12 cellular contexts compared by ENCODE assay signal in the genomic region with DNA sequence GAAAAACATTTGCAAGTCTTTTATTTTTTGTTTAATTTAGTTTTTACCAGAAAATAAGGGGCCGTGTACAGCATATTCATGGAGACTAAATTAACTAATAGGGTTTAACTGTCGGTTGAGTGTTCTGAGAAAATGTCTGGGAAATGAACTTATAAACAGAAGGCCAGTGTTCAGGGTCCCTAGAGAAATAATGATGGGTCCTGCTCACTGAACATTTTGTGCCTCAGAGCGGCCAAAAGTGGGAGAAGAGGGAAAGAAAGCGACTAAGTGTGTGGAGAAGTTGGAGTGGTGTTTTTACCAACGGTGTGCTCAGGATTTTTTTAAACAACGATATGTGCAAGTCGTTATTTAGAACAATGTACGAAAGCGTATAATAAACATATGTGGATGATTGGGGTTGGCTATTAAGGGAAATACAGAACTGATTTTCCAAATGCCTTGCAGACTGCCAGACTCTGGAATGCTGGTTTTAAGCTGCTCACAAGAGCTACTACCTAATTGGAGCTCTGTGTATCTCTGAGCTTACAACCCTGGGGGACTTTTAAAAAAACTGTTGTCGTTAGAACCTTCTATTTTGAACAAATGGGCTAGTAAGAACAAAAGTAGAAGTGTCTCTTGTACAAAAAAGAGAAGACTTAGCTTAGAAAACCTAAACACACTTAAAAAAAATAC.
DNase-seq lines count a peak whose midpoint lies in the region; ATAC-seq, FAIRE-seq and TF ChIP-seq lines count a peak whose summit lies in the region.
"Had no signal": no experiment of that assay in that cellular context is flagged by ENCODE, and none has a peak within 500 bp of the region (broad histone marks: within the 10 kb centered on the region; RNA-seq: fewer than 3 reads in every experiment).

No MANE protein-coding gene starts in this region.

- H4K20me1 ChIP-seq in HepG2 (ENCODE audit: insufficient read depth, low read length) (no peaks in the 10 kb centered on the region), fibroblast of lung (ENCODE audit: control insufficient read depth, extremely low read depth, insufficient read depth, low read length) (no peaks in the 10 kb centered on the region)
- H4K20me1 ChIP-seq: BLaER1 had no signal

- H3K9ac ChIP-seq in HepG2 (ENCODE audit: insufficient read depth, low read depth, low read length) (no peak overlapping the region), fibroblast of lung (ENCODE audit: insufficient read depth, low read length) (no peak overlapping the region)
- H3K9ac ChIP-seq: BLaER1 had no signal

- no peaks in the 10 kb centered on the region for H3K9me3 ChIP-seq in HepG2 (ENCODE audit: low read length)
- no peaks in the 10 kb centered on the region for H3K9me3 ChIP-seq in right lobe of liver
- H3K9me3 ChIP-seq in fibroblast of lung (ENCODE audit: control insufficient read depth, insufficient read depth, low read depth, low read length), result no peaks in the 10 kb centered on the region
- H3K9me3 ChIP-seq: BLaER1, MG63 had no signal

- H3K36me3 ChIP-seq in HepG2 (replicated peaks in 1 of 2; ENCODE audit: control insufficient read depth in 1 of 2, insufficient read depth in 2 of 2, low read length in 2 of 2) (no peaks in the 10 kb centered on the region; a peak in 1 of 5 replicates), right lobe of liver (no peaks in the 10 kb centered on the region), fibroblast of lung (ENCODE audit: control insufficient read depth, insufficient read depth, low read length) (no peaks in the 10 kb centered on the region)
- H3K36me3 ChIP-seq: BLaER1, MG63 had no signal

- TF ChIP-seq RAD21 in HepG2 (CRISPR knock-in tag; IDR thresholded peaks at IDR 0.05), result no peak

- H3K4me3 Mint-ChIP-seq in nephron progenitor cell, result peak overlapping the region; percentile 2

- no peaks in the 10 kb centered on the region for H3K36me3 Mint-ChIP-seq in nephron progenitor cell (ENCODE audit: low read depth)

- H3K79me2 ChIP-seq in HepG2 (ENCODE audit: insufficient read depth, low read length) (no peaks in the 10 kb centered on the region), fibroblast of lung (ENCODE audit: control insufficient read depth, insufficient read depth, low read length) (no peaks in the 10 kb centered on the region)

- H3K4me1 Mint-ChIP-seq in nephron progenitor cell, result peaks cover 57% of the 10 kb centered on the region

- H3K4me2 ChIP-seq in HepG2 (ENCODE audit: low read depth, low read length), result no peak overlapping the region
- H3K4me2 ChIP-seq in fibroblast of lung (ENCODE audit: extremely low read depth, insufficient read depth, low read length), result peak overlapping the region; percentile 34
- H3K4me2 ChIP-seq: BLaER1 had no signal

- intact Hi-C loops in HepG2 (cut with micrococcal nuclease; ENCODE audit: unreplicated experiment), result loop anchor here (5.0 kb wide), 1 partner anchor 82 kb away; no protein-coding TSS in a partner anchor
- intact Hi-C loops in right lobe of liver (cut with DNase I), result loop anchor here in 1 of 2 donors (10.0 kb wide), 1 partner anchor 304 kb away; no protein-coding TSS in a partner anchor

- BruUV-seq in HepG2 (replicated peaks; lab: Mats Ljungman, UMichigan), result no TSS peak

- TF ChIP-seq EP300 in HepG2 (IDR thresholded peaks at IDR 0.05; ENCODE audit: low read depth in 2 of 2, low read length in 2 of 2), result no peak
- no peak for TF ChIP-seq EP300 in HepG2 (CRISPR knock-in tag; IDR thresholded peaks at IDR 0.05; ENCODE audit: borderline replicate concordance)

- H3K27ac ChIP-seq in HepG2 (ENCODE audit: extremely low read length, insufficient read depth, low read length) (no peak overlapping the region), right lobe of liver (peak overlapping the region in 1 of 3 donors; percentile 3), fibroblast of lung (ENCODE audit: insufficient read depth, low read length) (peak overlapping the region; percentile 55)
- H3K27ac ChIP-seq: BLaER1 had no signal

- no peaks in the 10 kb centered on the region for H3K9me3 Mint-ChIP-seq in nephron progenitor cell

- WGBS in HepG2 (ENCODE audit: low lambda C conversion rate), result 97% methylated on average over 10 of the region's 10 CpGs
- 71% methylated on average over 10 of the region's 10 CpGs for WGBS in right lobe of liver (ENCODE audit: insufficient coverage, low coverage, low lambda C conversion rate, missing lambda C conversion rate)

- H3K27me3 Mint-ChIP-seq in nephron progenitor cell (ENCODE audit: low read depth, poor library complexity), result no peaks in the 10 kb centered on the region

- peak overlapping the region; percentile 76 for H3K27ac Mint-ChIP-seq in nephron progenitor cell

- H2AFZ ChIP-seq in HepG2 (ENCODE audit: low read length) (no peak overlapping the region), fibroblast of lung (ENCODE audit: low read length) (peak overlapping the region; percentile 50)

- in situ Hi-C loops in HepG2 (cut with HindIII; ENCODE audit: extremely low pct_ligation_motif_present, low pct_unique_long_range_greater_than_20kb), result no loop called here

- ATAC-seq in HepG2 (no peak), right lobe of liver (no peak), HG03039 (IDR thresholded peaks at IDR 0.05; ENCODE audit: unreplicated experiment) (no peak)

- CTCF ChIA-PET in HepG2 (lab: Yijun Ruan, JAX; ENCODE audit: low intra/inter-chr PET ratio, low total read pairs), result no interaction called here

- no peaks in the 10 kb centered on the region for H3K27me3 ChIP-seq in HepG2 (ENCODE audit: control insufficient read depth in 1 of 2, insufficient read depth in 2 of 2, low read length in 2 of 2)
- H3K27me3 ChIP-seq in right lobe of liver, result no peaks in the 10 kb centered on the region
- no peaks in the 10 kb centered on the region for H3K27me3 ChIP-seq in fibroblast of lung (ENCODE audit: control insufficient read depth, insufficient read depth, low read length)
- H3K27me3 ChIP-seq: BLaER1, MG63 had no signal

- no peak for TF ChIP-seq CTCF in HepG2 (CRISPR knock-in tag; IDR thresholded peaks at IDR 0.05)
- TF ChIP-seq CTCF in right lobe of liver (IDR thresholded peaks at IDR 0.05), result no peak
- no peak for TF ChIP-seq CTCF in fibroblast of lung (conservative IDR thresholded peaks at IDR 0.05 in 1 of 2, IDR thresholded peaks at IDR 0.05 in 1 of 2; ENCODE audit: low read depth in 1 of 2, low read length in 2 of 2)
- no peak for TF ChIP-seq CTCF in nephron progenitor cell (IDR thresholded peaks at IDR 0.05)

- TF ChIP-seq POLR2A in HepG2 (IDR thresholded peaks at IDR 0.05; ENCODE audit: insufficient read depth in 1 of 2, low read depth in 2 of 2, low read length in 2 of 2) (no peak), right lobe of liver (IDR thresholded peaks at IDR 0.05) (no peak)

- H3K4me3 ChIP-seq in HepG2 (replicated peaks in 1 of 3; ENCODE audit: insufficient read depth in 1 of 3, low read depth in 2 of 3, low read length in 3 of 3), result no peak overlapping the region
- no peak overlapping the region for H3K4me3 ChIP-seq in right lobe of liver
- H3K4me3 ChIP-seq in fibroblast of lung (replicated peaks in 1 of 4; ENCODE audit: control extremely low read depth in 1 of 4, insufficient read depth in 1 of 4, low read depth in 3 of 4, low read length in 4 of 4), result peak overlapping the region in 1 of 4 experiments; percentile 17
- H3K4me3 ChIP-seq: BLaER1, MG63 had no signal

- POLR2A ChIA-PET in HepG2 (lab: Yijun Ruan, JAX), result no interaction called here

- DNase-seq in HepG2 (ENCODE audit: low spot score), result no peak
- no peak for DNase-seq in right lobe of liver
- peak; percentile 11 to 42 for DNase-seq in fibroblast of lung (ENCODE audit: low read depth in 2 of 2)
- no peak for DNase-seq in nephron progenitor cell
- no peak for DNase-seq in germinal center (ENCODE audit: low spot score)
- DNase-seq in LoVo (ENCODE audit: low spot score), result no peak
- no peak for DNase-seq in SHP77 (lab: John Stamatoyannopoulos, UW)
- DNase-seq: MG63, NCI-H82, occipital lobe had no signal

- no peak for FAIRE-seq in HepG2 (lab: Jason Lieb, UNC)

- H3K4me1 ChIP-seq in HepG2 (ENCODE audit: insufficient read depth, low read length), result peaks cover 40% of the 10 kb centered on the region
- H3K4me1 ChIP-seq in right lobe of liver, result peaks cover 0 to 8% (median 0%) of the 10 kb centered on the region in 4 donors
- peaks cover 29% of the 10 kb centered on the region for H3K4me1 ChIP-seq in fibroblast of lung (ENCODE audit: control insufficient read depth, extremely low read depth, insufficient read depth, low read length)
- H3K4me1 ChIP-seq: BLaER1 had no signal

TF ChIP-seq in HepG2, 621 proteins besides CTCF, POLR2A, EP300 and RAD21:
- TF ChIP-seq PRPF4 (IDR thresholded peaks at IDR 0.05; ENCODE audit: low read depth, low read length, poor library complexity, severe bottlenecking) (peak; percentile 21), HNRNPH1 (optimal IDR thresholded peaks at IDR 0.05; ENCODE audit: low read depth, low read length) (no peak)

Comparison
In these comparisons a context has a peak if more than half of its experiments do, and no peak if none do; other contexts are left out.
1. DNase-seq: peak in fibroblast of lung (2 of 2); none in HepG2 (single experiment), right lobe of liver (0 of 3), nephron progenitor cell (single experiment), germinal center (single experiment), LoVo (single experiment) and SHP77 (0 of 2).